Comparison of ENCODE assay signal across 8 cellular contexts in genomic region chr14:68548194-68549056, GRCh38.
DNase-seq lines count a peak whose midpoint lies in the region; ATAC-seq, FAIRE-seq and TF ChIP-seq lines count a peak whose summit lies in the region.

No MANE protein-coding gene starts in this region.

- H3K79me2 ChIP-seq in GM23248 (ENCODE audit: insufficient read depth): 0 out of 2 replicates have a peak, but pooled peaks cover 6% of the 10 kb centered on the region

- ATAC-seq in psoas muscle: peak; percentile 74 to 88 (median 78)

- no peaks in the 10 kb centered on the region for H3K36me3 Mint-ChIP-seq in activated naive CD4-positive, alpha-beta T cell treated with anti-CD3 and anti-CD28 coated beads for 36 hours (ENCODE audit: low read depth)
- peaks cover 0 to 12% (median 0%) of the 10 kb centered on the region in 3 donors for H3K36me3 Mint-ChIP-seq in immature natural killer cell

- H3K36me3 ChIP-seq in GM23248 (ENCODE audit: low read depth) (no peaks in the 10 kb centered on the region), cardiac muscle cell (no peaks in the 10 kb centered on the region), psoas muscle (ENCODE audit: insufficient read depth in 1 of 2, low read depth in 1 of 2) (no peaks in the 10 kb centered on the region)

- no peak overlapping the region for H3K4me3 Mint-ChIP-seq in activated naive CD4-positive, alpha-beta T cell treated with anti-CD3 and anti-CD28 coated beads for 36 hours
- H3K4me3 Mint-ChIP-seq in immature natural killer cell: no peak overlapping the region

- H3K27me3 ChIP-seq in GM23248 (replicated peaks; ENCODE audit: insufficient read depth): no peaks in the 10 kb centered on the region
- no peaks in the 10 kb centered on the region for H3K27me3 ChIP-seq in cardiac muscle cell
- H3K27me3 ChIP-seq in psoas muscle (ENCODE audit: insufficient read depth in 3 of 3, low read length in 2 of 3): no peaks in the 10 kb centered on the region

- intact Hi-C loops in psoas muscle (cut with DNase I): loop anchor here (1.0 to 10.0 kb wide), 5 partner anchors 71 to 356 kb away; partner anchors contain the start of gene ZFP36L1 (in 1 of the 2)
- intact Hi-C loops in activated naive CD4-positive, alpha-beta T cell treated with anti-CD3 and anti-CD28 coated beads for 36 hours (cut with micrococcal nuclease): no loop called here

- H3K4me1 ChIP-seq in GM23248 (ENCODE audit: insufficient read depth) (peaks cover 78% of the 10 kb centered on the region), cardiac muscle cell (ENCODE audit: low read depth) (peaks cover 27% of the 10 kb centered on the region), psoas muscle (peaks cover 81% of the 10 kb centered on the region)

- peak; percentile 98 for DNase-seq in GM23248
- peak; percentile 84 for DNase-seq in T1000 (lab: John Stamatoyannopoulos, UW)
- peak; percentile 32 to 99 for DNase-seq in cardiac muscle cell (ENCODE audit: low read depth in 1 of 2, low spot score in 1 of 2)
- DNase-seq in psoas muscle: peak; percentile 90 to 93
- DNase-seq in activated naive CD4-positive, alpha-beta T cell treated with anti-CD3 and anti-CD28 coated beads for 36 hours: no peak
- no peak for DNase-seq in immature natural killer cell
- DNase-seq in GM12892 (ENCODE audit: insufficient read length): no peak
- no peak for DNase-seq in HuH-7.5 (ENCODE audit: low spot score)

- H3F3A ChIP-seq in GM23248 (ENCODE audit: insufficient read depth): peaks cover 54% of the 10 kb centered on the region

- H4K20me1 ChIP-seq in GM23248 (ENCODE audit: insufficient read depth): no peaks in the 10 kb centered on the region

- TF ChIP-seq CTCF in cardiac muscle cell (IDR thresholded peaks at IDR 0.05; ENCODE audit: low read depth, low read length) (no peak), psoas muscle (IDR thresholded peaks at IDR 0.05) (no peak)

- H3K9me3 ChIP-seq in GM23248 (ENCODE audit: low read depth) (no peaks in the 10 kb centered on the region), cardiac muscle cell (ENCODE audit: low read depth) (no peaks in the 10 kb centered on the region), psoas muscle (no peaks in the 10 kb centered on the region)

- H3K9me2 ChIP-seq in GM23248 (ENCODE audit: insufficient read depth): no peaks in the 10 kb centered on the region

- peaks cover 8% of the 10 kb centered on the region for H3K4me1 Mint-ChIP-seq in activated naive CD4-positive, alpha-beta T cell treated with anti-CD3 and anti-CD28 coated beads for 36 hours (ENCODE audit: low read depth)
- peaks cover 1 to 9% of the 10 kb centered on the region in 2 donors for H3K4me1 Mint-ChIP-seq in immature natural killer cell

- no peak for TF ChIP-seq POLR2A in GM12892 (IDR thresholded peaks at IDR 0.05; ENCODE audit: low read depth, low read length)

- 6 to 9% methylated on average over 14 of the region's 14 CpGs for WGBS in GM23248 (ENCODE audit: low coverage in 1 of 2, low lambda C conversion rate in 2 of 2, missing lambda C conversion rate in 2 of 2), 2 experiments
- WGBS in psoas muscle, 3 donors: 33 to 37% (median 35%) methylated on average over 14 of the region's 14 CpGs

- CTCF ChIA-PET in activated naive CD4-positive, alpha-beta T cell treated with anti-CD3 and anti-CD28 coated beads for 36 hours (lab: Charles Lee): no interaction called here

- peak overlapping the region; percentile 27 for H3K4me3 ChIP-seq in GM23248
- H3K4me3 ChIP-seq in cardiac muscle cell: no peak overlapping the region
- no peak overlapping the region for H3K4me3 ChIP-seq in psoas muscle

- H3K27ac ChIP-seq in GM23248 (peak overlapping the region; percentile 99), cardiac muscle cell (peak overlapping the region; percentile 24), psoas muscle (peak overlapping the region; percentile 96)

- H3K4me2 ChIP-seq in GM23248 (ENCODE audit: unreplicated experiment): peak overlapping the region; percentile 67

- H2AFZ ChIP-seq in GM23248: no peak overlapping the region; the same call in 1 of the 2 replicates

- H3K9ac ChIP-seq in GM23248: peak overlapping the region; percentile 89

- H3K9me3 Mint-ChIP-seq in activated naive CD4-positive, alpha-beta T cell treated with anti-CD3 and anti-CD28 coated beads for 36 hours: no peaks in the 10 kb centered on the region
- H3K9me3 Mint-ChIP-seq in immature natural killer cell: peaks cover 0 to 2% (median 0%) of the 10 kb centered on the region in 6 donors

- in situ Hi-C loops in GM23248 (cut with MboI): no loop called here

- no peaks in the 10 kb centered on the region for H3K27me3 Mint-ChIP-seq in activated naive CD4-positive, alpha-beta T cell treated with anti-CD3 and anti-CD28 coated beads for 36 hours (ENCODE audit: low read depth)
- H3K27me3 Mint-ChIP-seq in immature natural killer cell (ENCODE audit: low read depth in 3 of 3): peaks cover 0 to 3% (median 2%) of the 10 kb centered on the region in 3 donors

- H3K27ac Mint-ChIP-seq in activated naive CD4-positive, alpha-beta T cell treated with anti-CD3 and anti-CD28 coated beads for 36 hours: no peak overlapping the region
- peak overlapping the region in 1 of 6 donors; percentile 73 for H3K27ac Mint-ChIP-seq in immature natural killer cell

- no peak for FAIRE-seq in GM12892 (lab: Jason Lieb, UNC)

Comparison
In these comparisons a context has a peak if more than half of its experiments do, and no peak if none do; other contexts are left out.
1. DNase-seq: peak in GM23248 (single experiment), T1000 (single experiment), cardiac muscle cell (2 of 2) and psoas muscle (2 of 2); none in activated naive CD4-positive, alpha-beta T cell treated with anti-CD3 and anti-CD28 coated beads for 36 hours (single experiment), immature natural killer cell (0 of 3), GM12892 (single experiment) and HuH-7.5 (single experiment).
2. H3K27ac ChIP-seq: peak in every context shown above with its lines; median percentile 99 in GM23248; 96 in psoas muscle; 24 in cardiac muscle cell.